ENCODE assay signal across 8 cellular contexts in genomic region chr3:46881819-46882376, GRCh38. TPM values are rescaled to one million over a fixed set of nuclear protein-coding genes. Genes with fewer than 3 reads are reported as not detected.
A peak's percentile ranks its signal among the peaks of the same experiment; 100 is the strongest.
DNase-seq lines count a peak whose midpoint lies in the region; ATAC-seq, FAIRE-seq and TF ChIP-seq lines count a peak whose summit lies in the region.

No MANE protein-coding gene starts in this region.

- peak overlapping the region; percentile 89 for H3K4me2 ChIP-seq in A549

- DNase-seq in A549 (ENCODE audit: low read depth in 1 of 2, low spot score in 1 of 2) (no peak), MG63 (no peak), lung (ENCODE audit: low spot score) (no peak), urothelium cell line (ENCODE audit: low spot score) (peak; percentile 56), midbrain (lab: John Stamatoyannopoulos, UW) (no peak), RKO (ENCODE audit: low spot score) (no peak)
- no peak for DNase-seq in central memory CD8-positive, alpha-beta T cell (ENCODE audit: low spot score in 2 of 2)

- TF ChIP-seq POLR2A in A549 (IDR thresholded peaks at IDR 0.05; ENCODE audit: low read length): no peak

- no peak for TF ChIP-seq EP300 in A549 (IDR thresholded peaks at IDR 0.05)

- CTCF ChIA-PET in A549 (lab: Yijun Ruan, JAX): interaction anchor here (0.8 to 3.1 kb wide), 5 partner anchors 11 to 28 kb away, joined by 3 to 11 read pairs (median 8); no protein-coding TSS in a partner anchor

- no peak overlapping the region for H3K27ac Mint-ChIP-seq in central memory CD8-positive, alpha-beta T cell (ENCODE audit: low read depth)

- POLR2A ChIA-PET in A549 (lab: Yijun Ruan, JAX): no interaction called here

- H3K36me3 ChIP-seq in MG63 (no peaks in the 10 kb centered on the region), lung (ENCODE audit: control insufficient read depth in 2 of 2, insufficient read depth in 2 of 2, low read length in 2 of 2) (no peaks in the 10 kb centered on the region)

- H3K9me3 Mint-ChIP-seq in central memory CD8-positive, alpha-beta T cell: no peaks in the 10 kb centered on the region

- no peaks in the 10 kb centered on the region for H3K9me3 ChIP-seq in A549
- no peaks in the 10 kb centered on the region for H3K9me3 ChIP-seq in MG63
- no peaks in the 10 kb centered on the region for H3K9me3 ChIP-seq in lung (ENCODE audit: control insufficient read depth in 2 of 2, insufficient read depth in 1 of 2, low read length in 1 of 2)

- peaks cover 10% of the 10 kb centered on the region for H3K27me3 ChIP-seq in MG63
- no peaks in the 10 kb centered on the region for H3K27me3 ChIP-seq in lung (ENCODE audit: control insufficient read depth, insufficient read depth)

- peak overlapping the region; percentile 37 to 76; a peak in 4 of 6 replicates for H3K27ac ChIP-seq in A549
- H3K27ac ChIP-seq in lung (ENCODE audit: low read depth in 1 of 2, low read length in 1 of 2): peak overlapping the region in 1 of 2 donors; percentile 37

- H3K4me3 ChIP-seq in A549: peak overlapping the region; percentile 56
- H3K4me3 ChIP-seq in MG63: peak overlapping the region; percentile 39
- peak overlapping the region; percentile 35 for H3K4me3 ChIP-seq in lung

- ATAC-seq in A549: peak in 1 of 2 experiments; percentile 31; a peak in 3 of 6 replicates
- peak; percentile 17 for ATAC-seq in central memory CD8-positive, alpha-beta T cell (replicated peaks; ENCODE audit: extremely low read depth, poor library complexity, severe bottlenecking)
- ATAC-seq in lung (ENCODE audit: insufficient read depth, low FRiP score): no peak
- ATAC-seq in HG02884 (IDR thresholded peaks at IDR 0.05; ENCODE audit: unreplicated experiment): no peak

- no peaks in the 10 kb centered on the region for H3K36me3 Mint-ChIP-seq in central memory CD8-positive, alpha-beta T cell (ENCODE audit: insufficient read depth)

- H3K27me3 Mint-ChIP-seq in central memory CD8-positive, alpha-beta T cell: peaks cover 63% of the 10 kb centered on the region

- H3K4me3 Mint-ChIP-seq in central memory CD8-positive, alpha-beta T cell: peak overlapping the region; percentile 67

- FAIRE-seq in A549 (lab: Jason Lieb, UNC): no peak
- FAIRE-seq in urothelium cell line (lab: Jason Lieb, UNC): no peak

- H3K4me1 Mint-ChIP-seq in central memory CD8-positive, alpha-beta T cell: no peaks in the 10 kb centered on the region

- WGBS in A549 (ENCODE audit: missing lambda C conversion rate): 7% methylated on average over 15 of the region's 65 CpGs
- 1 to 2% methylated on average over 38 to 65 of the region's 65 CpGs for WGBS in lung, 2 donors

- TF ChIP-seq CTCF in A549 (IDR thresholded peaks at IDR 0.05) (no peak), lung (IDR thresholded peaks at IDR 0.05; ENCODE audit: control extremely low read depth, extremely low read depth) (no peak)

- no peak for TF ChIP-seq RAD21 in A549 (conservative IDR thresholded peaks at IDR 0.05 in 1 of 2, IDR thresholded peaks at IDR 0.05 in 1 of 2)

- peaks cover 21% of the 10 kb centered on the region for H3K4me1 ChIP-seq in A549
- peaks cover 0 to 6% of the 10 kb centered on the region in 2 donors for H3K4me1 ChIP-seq in lung (ENCODE audit: control insufficient read depth in 2 of 2, insufficient read depth in 2 of 2, low read length in 2 of 2)

TF ChIP-seq in A549, 52 proteins besides CTCF, POLR2A, EP300 and RAD21:
- TF ChIP-seq REST (IDR thresholded peaks at IDR 0.05) (no peak), HOXA7 (CRISPR knock-in tag; IDR thresholded peaks at IDR 0.05) (no peak)
TF ChIP-seq in A549: peak in this region for 0.

RNA-seq across cellular contexts. Expression of gene PTH1R, which starts 4.4 kb away (rescaled TPM):
- polyA plus RNA-seq in A549 (2011; rRNA removed) (0.20 and 0.45 TPM in 2 replicates), A549 (2017; fragmentation: RNase III; extraction: RNeasy Plus Mini Kit Qiagen cat#74134 plus additional on column Dnase treatment) (0.53 to 0.76 TPM (median 0.54 TPM) in 3 replicates), lung (10 to 100 TPM; 11.2 to 29.7 TPM)
- 0.63 and 0.83 TPM in 2 replicates for polyA plus RNA-seq in A549 (2012; cell fraction: cytosol; rRNA removed)
- polyA plus RNA-seq in A549 (2012; cell fraction: nucleus; rRNA removed): 1.7 and 2.2 TPM in 2 replicates
- 0.24 and 0.87 TPM in 2 replicates for polyA minus RNA-seq in A549 (2011; rRNA and poly(A)+ RNA removed)
- not detected in 2 replicates for total RNA-seq in MG63 (2014; rRNA removed; shearing (Covaris generic); ENCODE audit: low replicate concordance)
- 10 to 100 TPM; 14.7 to 25.1 TPM for total RNA-seq in lung

RNA-seq across cellular contexts. Expression of gene MYL3, which starts 18.7 kb away (rescaled TPM):
- polyA plus RNA-seq in A549 (2011; rRNA removed): not detected in 2 replicates
- polyA plus RNA-seq in A549 (2012; cell fraction: cytosol; rRNA removed): 0.09 and 0.13 TPM in 2 replicates
- not detected in 2 replicates for polyA plus RNA-seq in A549 (2012; cell fraction: nucleus; rRNA removed)
- polyA plus RNA-seq in A549 (2017; fragmentation: RNase III; extraction: RNeasy Plus Mini Kit Qiagen cat#74134 plus additional on column Dnase treatment): 0.25 TPM in 1 of 3 replicates, not detected in the others
- polyA minus RNA-seq in A549 (2011; rRNA and poly(A)+ RNA removed): not detected in 2 replicates
- not detected in 2 replicates for total RNA-seq in MG63 (2014; rRNA removed; shearing (Covaris generic); ENCODE audit: low replicate concordance)
- 1 to 10 TPM; 2.8 to 4.1 TPM for total RNA-seq in lung
- polyA plus RNA-seq in lung: 1 to 10 TPM; 1.9 to 2.4 TPM

Comparison
In these comparisons a context has a peak if more than half of its experiments do, and no peak if none do; other contexts are left out.
1. RNA of gene PTH1R, which starts 4.4 kb away (total RNA-seq): 14.7 to 25.1 TPM in lung; not detected in MG63; every median in the first group is over 10 times any median in the second.
2. Peak in every context shown above with its lines, with median percentiles within 50 percentile points of each other: H3K4me3 ChIP-seq.